Comparison of ENCODE assay signal across 8 cellular contexts in genomic region chr1:150364231-150365003, GRCh38. TPM values are rescaled to one million over a fixed set of nuclear protein-coding genes. Genes with fewer than 3 reads are reported as not detected.
A peak's percentile ranks its signal among the peaks of the same experiment; 100 is the strongest.
DNase-seq lines count a peak whose midpoint lies in the region; ATAC-seq, FAIRE-seq and TF ChIP-seq lines count a peak whose summit lies in the region.

No MANE protein-coding gene starts in this region.

- DNase-seq in GM12891 (ENCODE audit: insufficient read length, low spot score), result peak; percentile 17
- peak; percentile 86 for DNase-seq in NCI-H460 (ENCODE audit: extremely low read depth, low read depth)
- peak; percentile 91 for DNase-seq in activated CD4-positive, alpha-beta T cell treated with anti-CD3 and anti-CD28 coated beads for 36 hours
- peak; percentile 93 for DNase-seq in chondrocyte (ENCODE audit: low spot score)
- peak; percentile 83 to 86 for DNase-seq in left colon
- DNase-seq in stimulated activated CD4-positive, alpha-beta T cell treated with anti-CD3 and anti-CD28 coated beads, Interleukin-1b, Interleukin-23, amount 100 ng/mL, for 24 hours (ENCODE audit: low read depth in 4 of 4, low spot score in 1 of 4), result peak; percentile 49 to 68 (median 60)
- DNase-seq in HuH-7 (ENCODE audit: low spot score), result no peak

- H3K27ac Mint-ChIP-seq in activated CD4-positive, alpha-beta T cell treated with anti-CD3 and anti-CD28 coated beads for 36 hours, result peak overlapping the region; percentile 99
- peak overlapping the region; percentile 100 for H3K27ac Mint-ChIP-seq in chondrocyte (ENCODE audit: unreplicated experiment)

- intact Hi-C loops in activated CD4-positive, alpha-beta T cell treated with anti-CD3 and anti-CD28 coated beads for 36 hours (cut with DNase I, micrococcal nuclease), result loop anchor here (1.0 to 10.0 kb wide), 13 partner anchors 68 to 983 kb away; partner anchors contain the start of genes ANP32E (in 2 of the 2), ENSA (in 2 of the 2), APH1A (in 1 of the 2) and FALEC (in 1 of the 2)
- intact Hi-C loops in left colon (cut with DNase I, micrococcal nuclease), result no loop called here

- H3K4me1 Mint-ChIP-seq in activated CD4-positive, alpha-beta T cell treated with anti-CD3 and anti-CD28 coated beads for 36 hours, result peaks cover 19% of the 10 kb centered on the region
- H3K4me1 Mint-ChIP-seq in chondrocyte (ENCODE audit: low read depth), result peaks cover 29% of the 10 kb centered on the region

- CTCF ChIA-PET in activated CD4-positive, alpha-beta T cell treated with anti-CD3 and anti-CD28 coated beads for 36 hours (lab: Charles Lee), result interaction anchor here (0.7 to 1.5 kb wide), 3 partner anchors 41 to 131 kb away, joined by 3 to 4 read pairs (median 4); no protein-coding TSS in a partner anchor

- POLR2A ChIA-PET in activated CD4-positive, alpha-beta T cell treated with anti-CD3 and anti-CD28 coated beads for 36 hours (lab: Charles Lee), result interaction anchor here (0.6 to 1.5 kb wide), 13 partner anchors 8 to 480 kb away, joined by 3 to 8 read pairs (median 4); a partner anchor contains a TSS

- ATAC-seq in HG03280 (IDR thresholded peaks at IDR 0.05; ENCODE audit: unreplicated experiment) (peak; percentile 29), left colon (peak; percentile 66)
- ATAC-seq in activated CD4-positive, alpha-beta T cell treated with anti-CD3 and anti-CD28 coated beads for 36 hours, result peak; percentile 37

- peak; percentile 34 for TF ChIP-seq CTCF in chondrocyte (IDR thresholded peaks at IDR 0.05)

- no peak for FAIRE-seq in GM12891 (lab: Jason Lieb, UNC)

- H3K9me3 Mint-ChIP-seq in activated CD4-positive, alpha-beta T cell treated with anti-CD3 and anti-CD28 coated beads for 36 hours (ENCODE audit: low read depth), result no peaks in the 10 kb centered on the region
- H3K9me3 Mint-ChIP-seq in chondrocyte (ENCODE audit: low read depth), result no peaks in the 10 kb centered on the region

- peak; percentile 84 for TF ChIP-seq POLR2A in GM12891 (IDR thresholded peaks at IDR 0.05; ENCODE audit: low read depth, low read length)

- peak overlapping the region; percentile 91 for H3K4me3 Mint-ChIP-seq in activated CD4-positive, alpha-beta T cell treated with anti-CD3 and anti-CD28 coated beads for 36 hours
- H3K4me3 Mint-ChIP-seq in chondrocyte (ENCODE audit: unreplicated experiment), result peak overlapping the region; percentile 76

- H3K27me3 Mint-ChIP-seq in activated CD4-positive, alpha-beta T cell treated with anti-CD3 and anti-CD28 coated beads for 36 hours, result no peaks in the 10 kb centered on the region
- no peaks in the 10 kb centered on the region for H3K27me3 Mint-ChIP-seq in chondrocyte (ENCODE audit: low read depth)

- peaks cover 26% of the 10 kb centered on the region for H3K36me3 Mint-ChIP-seq in activated CD4-positive, alpha-beta T cell treated with anti-CD3 and anti-CD28 coated beads for 36 hours (ENCODE audit: low read depth)
- no peaks in the 10 kb centered on the region for H3K36me3 Mint-ChIP-seq in chondrocyte (ENCODE audit: low read depth)

TF ChIP-seq in GM12891, 5 proteins besides CTCF, POLR2A, EP300 and RAD21:
- TF ChIP-seq POU2F2 (IDR thresholded peaks at IDR 0.05; ENCODE audit: low read depth, low read length) (peak; percentile 67; the same call in 1 of the 2 replicates), PAX5 (IDR thresholded peaks at IDR 0.05; ENCODE audit: insufficient read depth, low read length, severe bottlenecking) (no peak), SPI1 (IDR thresholded peaks at IDR 0.05; ENCODE audit: low read depth, low read length) (peak; percentile 58), POLR2AphosphoS5 (IDR thresholded peaks at IDR 0.05; ENCODE audit: low read depth, low read length) (peak; percentile 72), TAF1 (IDR thresholded peaks at IDR 0.05; ENCODE audit: low read depth, low read length) (peak; percentile 72; the same call in 1 of the 2 replicates)

RNA-seq across cellular contexts. Expression of gene RPRD2, which starts 0.5 kb away (rescaled TPM):
- polyA plus RNA-seq in GM12891 (2012; ENCODE audit: low read depth, missing spikeins), result 7.5 TPM
- total RNA-seq in NCI-H460 (2014; rRNA removed; shearing (Covaris generic)), result 21.8 and 23.0 TPM in 2 replicates
- 4.5 and 6.6 TPM in 2 replicates for polyA plus RNA-seq in NCI-H460 (2014; cell fraction: nucleus; rRNA removed)
- 10 to 100 TPM; 24.4 to 32.2 TPM for total RNA-seq in activated CD4-positive, alpha-beta T cell treated with anti-CD3 and anti-CD28 coated beads for 36 hours
- 22.2 to 27.0 TPM (median 22.2 TPM) in 3 replicates for total RNA-seq in chondrocyte
- total RNA-seq in left colon, result 10 to 100 TPM; 25.4 to 28.1 TPM

RNA-seq across cellular contexts. Expression of gene PRPF3, which starts 43.1 kb away (rescaled TPM):
- polyA plus RNA-seq in GM12891 (2012; ENCODE audit: low read depth, missing spikeins), result 27.9 TPM
- total RNA-seq in NCI-H460 (2014; rRNA removed; shearing (Covaris generic)), result 76.5 and 89.8 TPM in 2 replicates
- 138 and 165 TPM in 2 replicates for polyA plus RNA-seq in NCI-H460 (2014; cell fraction: nucleus; rRNA removed)
- 10 to 100 TPM; 71.4 to 84.4 TPM for total RNA-seq in activated CD4-positive, alpha-beta T cell treated with anti-CD3 and anti-CD28 coated beads for 36 hours
- total RNA-seq in chondrocyte (36.5 to 52.1 TPM (median 39.6 TPM) in 3 replicates), left colon (10 to 100 TPM; 45.4 to 47.1 TPM)

Comparison
In these comparisons a context has a peak if more than half of its experiments do, and no peak if none do; other contexts are left out.
1. intact Hi-C loops: an anchor here in activated CD4-positive, alpha-beta T cell treated with anti-CD3 and anti-CD28 coated beads for 36 hours (1.0 to 10.0 kb wide); none called in left colon.